ENCODE assay signal across 4 cellular contexts in the genomic region with DNA sequence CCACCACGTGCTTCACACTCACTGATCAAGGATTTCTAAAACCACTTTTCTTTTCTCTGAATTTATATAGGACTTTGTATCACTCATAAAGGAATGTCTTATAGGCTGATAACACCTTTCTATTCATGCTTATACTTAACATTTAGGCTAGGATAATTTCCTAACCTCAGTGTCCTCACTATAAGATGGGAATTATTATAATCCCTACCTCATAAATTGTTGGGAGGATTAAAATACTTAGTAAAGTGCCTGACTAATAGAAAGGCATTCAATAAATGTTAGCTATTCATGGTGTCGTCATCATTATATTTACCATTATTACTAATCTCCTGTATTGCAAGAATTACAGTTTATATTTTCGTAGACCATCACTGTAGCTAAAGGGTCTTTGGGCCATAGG. TPM values are rescaled to one million over a fixed set of nuclear protein-coding genes. Genes with fewer than 3 reads are reported as not detected.
"Had no signal": no experiment of that assay in that cellular context is flagged by ENCODE, and none has a peak within 500 bp of the region (broad histone marks: within the 10 kb centered on the region; RNA-seq: fewer than 3 reads in every experiment).

No MANE protein-coding gene starts in this region.

RNA-seq across cellular contexts. Expression of gene FOXD4, which starts 41.8 kb away (rescaled TPM):
- total RNA-seq: activated CD4-positive, alpha-beta memory T cell treated with anti-CD3 and anti-CD28 coated beads for 36 hours; activated CD4-positive, alpha-beta T cell treated with anti-CD3 and anti-CD28 coated beads, Interleukin-2, amount 10 ng/mL, durations not matched to agents 24 days and 14 days; activated CD8-positive, alpha-beta T cell treated with anti-CD3 and anti-CD28 coated beads for 36 hours; T-helper 17 cell had no signal
